1 cellular context compared by ENCODE assay signal in the genomic region with DNA sequence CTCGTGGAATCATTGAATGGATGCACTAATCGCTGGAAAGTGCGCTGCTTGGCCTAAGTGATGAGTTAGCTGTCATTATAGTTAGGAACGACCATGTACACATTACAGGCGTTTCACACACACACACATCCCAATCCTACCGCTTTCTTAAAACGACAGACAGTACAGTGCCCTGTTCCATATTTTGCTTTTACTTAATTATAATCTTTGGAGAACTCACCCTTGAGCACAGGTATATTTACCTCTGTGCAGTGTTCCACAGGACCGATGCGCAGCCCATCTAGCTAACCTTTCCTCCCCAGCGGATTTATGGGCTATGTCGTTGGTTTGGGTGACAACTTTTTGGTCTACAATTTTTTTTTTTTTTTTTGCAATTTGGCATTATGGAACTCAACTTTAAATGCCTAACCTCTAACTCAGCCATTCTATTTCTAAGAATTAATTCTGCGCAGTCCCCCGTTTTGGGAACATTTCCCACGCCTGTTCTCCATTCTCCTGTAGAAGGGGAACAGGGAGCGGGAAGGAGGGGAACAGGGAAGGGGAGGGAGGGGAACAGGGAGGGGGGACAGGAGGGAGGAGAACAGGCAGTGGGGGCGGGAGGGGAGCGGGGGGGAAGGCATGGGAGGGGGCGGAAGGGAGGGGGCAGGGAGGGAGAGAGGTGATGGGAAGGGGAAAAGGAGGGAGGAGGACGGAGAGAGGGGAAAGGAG.
TF ChIP-seq lines count a peak whose summit lies in the region.

No MANE protein-coding gene starts in this region.

TF ChIP-seq in GM23338, 12 proteins besides CTCF, POLR2A, EP300 and RAD21 (continued from another document):
- TF ChIP-seq, protein P1, sequence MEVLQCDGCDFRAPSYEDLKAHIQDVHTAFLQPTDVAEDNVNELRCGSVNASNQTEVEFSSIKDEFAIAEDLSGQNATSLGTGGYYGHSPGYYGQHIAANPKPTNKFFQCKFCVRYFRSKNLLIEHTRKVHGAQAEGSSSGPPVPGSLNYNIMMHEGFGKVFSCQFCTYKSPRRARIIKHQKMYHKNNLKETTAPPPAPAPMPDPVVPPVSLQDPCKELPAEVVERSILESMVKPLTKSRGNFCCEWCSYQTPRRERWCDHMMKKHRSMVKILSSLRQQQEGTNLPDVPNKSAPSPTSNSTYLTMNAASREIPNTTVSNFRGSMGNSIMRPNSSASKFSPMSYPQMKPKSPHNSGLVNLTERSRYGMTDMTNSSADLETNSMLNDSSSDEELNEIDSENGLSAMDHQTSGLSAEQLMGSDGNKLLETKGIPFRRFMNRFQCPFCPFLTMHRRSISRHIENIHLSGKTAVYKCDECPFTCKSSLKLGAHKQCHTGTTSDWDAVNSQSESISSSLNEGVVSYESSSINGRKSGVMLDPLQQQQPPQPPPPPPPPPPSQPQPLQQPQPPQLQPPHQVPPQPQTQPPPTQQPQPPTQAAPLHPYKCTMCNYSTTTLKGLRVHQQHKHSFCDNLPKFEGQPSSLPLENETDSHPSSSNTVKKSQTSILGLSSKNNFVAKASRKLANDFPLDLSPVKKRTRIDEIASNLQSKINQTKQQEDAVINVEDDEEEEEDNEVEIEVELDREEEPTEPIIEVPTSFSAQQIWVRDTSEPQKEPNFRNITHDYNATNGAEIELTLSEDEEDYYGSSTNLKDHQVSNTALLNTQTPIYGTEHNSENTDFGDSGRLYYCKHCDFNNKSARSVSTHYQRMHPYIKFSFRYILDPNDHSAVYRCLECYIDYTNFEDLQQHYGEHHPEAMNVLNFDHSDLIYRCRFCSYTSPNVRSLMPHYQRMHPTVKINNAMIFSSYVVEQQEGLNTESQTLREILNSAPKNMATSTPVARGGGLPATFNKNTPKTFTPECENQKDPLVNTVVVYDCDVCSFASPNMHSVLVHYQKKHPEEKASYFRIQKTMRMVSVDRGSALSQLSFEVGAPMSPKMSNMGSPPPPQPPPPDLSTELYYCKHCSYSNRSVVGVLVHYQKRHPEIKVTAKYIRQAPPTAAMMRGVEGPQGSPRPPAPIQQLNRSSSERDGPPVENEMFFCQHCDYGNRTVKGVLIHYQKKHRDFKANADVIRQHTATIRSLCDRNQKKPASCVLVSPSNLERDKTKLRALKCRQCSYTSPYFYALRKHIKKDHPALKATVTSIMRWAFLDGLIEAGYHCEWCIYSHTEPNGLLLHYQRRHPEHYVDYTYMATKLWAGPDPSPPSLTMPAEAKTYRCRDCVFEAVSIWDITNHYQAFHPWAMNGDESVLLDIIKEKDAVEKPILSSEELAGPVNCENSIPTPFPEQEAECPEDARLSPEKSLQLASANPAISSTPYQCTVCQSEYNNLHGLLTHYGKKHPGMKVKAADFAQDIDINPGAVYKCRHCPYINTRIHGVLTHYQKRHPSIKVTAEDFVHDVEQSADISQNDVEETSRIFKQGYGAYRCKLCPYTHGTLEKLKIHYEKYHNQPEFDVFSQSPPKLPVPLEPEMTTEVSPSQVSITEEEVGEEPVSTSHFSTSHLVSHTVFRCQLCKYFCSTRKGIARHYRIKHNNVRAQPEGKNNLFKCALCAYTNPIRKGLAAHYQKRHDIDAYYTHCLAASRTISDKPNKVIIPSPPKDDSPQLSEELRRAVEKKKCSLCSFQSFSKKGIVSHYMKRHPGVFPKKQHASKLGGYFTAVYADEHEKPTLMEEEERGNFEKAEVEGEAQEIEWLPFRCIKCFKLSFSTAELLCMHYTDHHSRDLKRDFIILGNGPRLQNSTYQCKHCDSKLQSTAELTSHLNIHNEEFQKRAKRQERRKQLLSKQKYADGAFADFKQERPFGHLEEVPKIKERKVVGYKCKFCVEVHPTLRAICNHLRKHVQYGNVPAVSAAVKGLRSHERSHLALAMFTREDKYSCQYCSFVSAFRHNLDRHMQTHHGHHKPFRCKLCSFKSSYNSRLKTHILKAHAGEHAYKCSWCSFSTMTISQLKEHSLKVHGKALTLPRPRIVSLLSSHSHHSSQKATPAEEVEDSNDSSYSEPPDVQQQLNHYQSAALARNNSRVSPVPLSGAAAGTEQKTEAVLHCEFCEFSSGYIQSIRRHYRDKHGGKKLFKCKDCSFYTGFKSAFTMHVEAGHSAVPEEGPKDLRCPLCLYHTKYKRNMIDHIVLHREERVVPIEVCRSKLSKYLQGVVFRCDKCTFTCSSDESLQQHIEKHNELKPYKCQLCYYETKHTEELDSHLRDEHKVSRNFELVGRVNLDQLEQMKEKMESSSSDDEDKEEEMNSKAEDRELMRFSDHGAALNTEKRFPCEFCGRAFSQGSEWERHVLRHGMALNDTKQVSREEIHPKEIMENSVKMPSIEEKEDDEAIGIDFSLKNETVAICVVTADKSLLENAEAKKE (CRISPR knock-in tag; IDR thresholded peaks at IDR 0.05), result no peak
- TF ChIP-seq NANOG (IDR thresholded peaks at IDR 0.05; ENCODE audit: borderline replicate concordance), result no peak
- TF ChIP-seq CREB1 (CRISPR knock-in tag; IDR thresholded peaks at IDR 0.05; ENCODE audit: low read depth), result no peak
- no peak for TF ChIP-seq STAT1 (IDR thresholded peaks at IDR 0.05; ENCODE audit: unreplicated experiment)
- TF ChIP-seq ZNF331 (CRISPR knock-in tag; IDR thresholded peaks at IDR 0.05; ENCODE audit: low read depth), result no peak
